ENCODE assay signal across 8 cellular contexts in genomic region chr10:69801094-69801433, GRCh38. TPM values are rescaled to one million over a fixed set of nuclear protein-coding genes. Genes with fewer than 3 reads are reported as not detected.
DNase-seq lines count a peak whose midpoint lies in the region; ATAC-seq, FAIRE-seq and TF ChIP-seq lines count a peak whose summit lies in the region.

No MANE protein-coding gene starts in this region.

- H3K36me3 ChIP-seq in Panc1 (ENCODE audit: control insufficient read depth, insufficient read depth, low read length) (peaks cover 3% of the 10 kb centered on the region; the same call in 1 of the 2 replicates), GM12878 (ENCODE audit: control insufficient read depth in 2 of 2, insufficient read depth in 2 of 2, low read length in 1 of 2) (no peaks in the 10 kb centered on the region)

- TF ChIP-seq POLR2A in GM12878 (IDR thresholded peaks at IDR 0.05; ENCODE audit: low read depth, low read length): no peak

- H3K4me1 ChIP-seq in Panc1 (ENCODE audit: control insufficient read depth, insufficient read depth, low read length) (peaks cover 9% of the 10 kb centered on the region), GM12878 (ENCODE audit: control insufficient read depth, insufficient read depth, low read length) (no peaks in the 10 kb centered on the region)

- H4K20me1 ChIP-seq in GM12878 (ENCODE audit: control insufficient read depth, insufficient read depth): no peaks in the 10 kb centered on the region

- no peak overlapping the region for H2AFZ ChIP-seq in GM12878 (ENCODE audit: control insufficient read depth, low read depth, low read length)

- RAD21 ChIA-PET in GM12878 (lab: Charles Lee; ENCODE audit: unreplicated experiment): no interaction called here

- H3K9ac ChIP-seq in GM12878 (ENCODE audit: control insufficient read depth, insufficient read depth, low read length): no peak overlapping the region

- CTCF ChIA-PET in Panc1 (lab: Charles Lee): interaction anchor here (0.5 to 1.1 kb wide), 11 partner anchors 9 to 159 kb away, joined by 3 to 12 read pairs (median 3); no protein-coding TSS in a partner anchor
- CTCF ChIA-PET in GM12878 (lab: Yijun Ruan, JAX): interaction anchor here (0.7 to 2.3 kb wide), 5 partner anchors 14 to 158 kb away, joined by 3 to 17 read pairs (median 3); no protein-coding TSS in a partner anchor

- ATAC-seq in Panc1 (peak; percentile 82), GM12878 (peak; percentile 77), HG03108 (IDR thresholded peaks at IDR 0.05; ENCODE audit: unreplicated experiment) (no peak), HG03520 (IDR thresholded peaks at IDR 0.05; ENCODE audit: unreplicated experiment) (no peak)

- H3K79me2 ChIP-seq in GM12878 (ENCODE audit: control insufficient read depth, insufficient read depth, low read length): no peaks in the 10 kb centered on the region

- H3K27me3 ChIP-seq in Panc1 (ENCODE audit: control insufficient read depth, insufficient read depth, low read length): peaks cover 7% of the 10 kb centered on the region
- peaks cover 10 to 18% of the 10 kb centered on the region in 2 experiments for H3K27me3 ChIP-seq in GM12878 (replicated peaks in 1 of 2; ENCODE audit: control insufficient read depth in 2 of 2, insufficient read depth in 2 of 2, low read length in 1 of 2)

- 2% methylated on average over 8 of the region's 8 CpGs for WGBS in GM12878 (ENCODE audit: insufficient coverage, insufficient replicate concordance, low lambda C conversion rate, missing lambda C conversion rate)

- SMC1A ChIA-PET in GM12878 (lab: Charles Lee; ENCODE audit: uncharacterized antibody, unreplicated experiment): interaction anchor here (0.6 kb wide), 1 partner anchor 156 kb away, joined by 3 read pairs; no protein-coding TSS in a partner anchor

- TF ChIP-seq CTCF in GM13977 (IDR thresholded peaks at IDR 0.05; ENCODE audit: extremely low read depth, insufficient read depth, missing control alignments): peak; percentile 50
- TF ChIP-seq CTCF in Panc1 (IDR thresholded peaks at IDR 0.05): peak; percentile 88
- TF ChIP-seq CTCF in GM12878 (IDR thresholded peaks at IDR 0.05 in 2 of 3, conservative IDR thresholded peaks at IDR 0.05 in 1 of 3; ENCODE audit: control insufficient read depth in 2 of 3, extremely low read depth in 1 of 3, insufficient read depth in 1 of 3, low read depth in 3 of 3, low read length in 3 of 3): peak; percentile 28 to 63 (median 59)

- no peak for TF ChIP-seq EP300 in GM12878 (IDR thresholded peaks at IDR 0.05; ENCODE audit: borderline replicate concordance in 1 of 2, control insufficient read depth in 1 of 2, low read depth in 2 of 2, low read length in 2 of 2)

- in situ Hi-C loops in ACHN (cut with HindIII; ENCODE audit: low pct_ligation_motif_present, low pct_unique_long_range_greater_than_20kb, low sequenced_read_pairs): no loop called here
- in situ Hi-C loops in GM13977 (cut with MboI; ENCODE audit: low pct_unique_long_range_greater_than_20kb, low sequenced_read_pairs, unreplicated experiment): no loop called here
- in situ Hi-C loops in Panc1 (cut with HindIII; ENCODE audit: low pct_unique_long_range_greater_than_20kb, low sequenced_read_pairs): no loop called here
- in situ Hi-C loops in GM12878 (cut with MboI): no loop called here

- H3K9me3 ChIP-seq in Panc1 (ENCODE audit: control insufficient read depth, insufficient read depth, low read depth, low read length): peaks cover 2% of the 10 kb centered on the region; the same call in 1 of the 2 replicates
- no peaks in the 10 kb centered on the region; the same call in 2 of the 3 replicates for H3K9me3 ChIP-seq in GM12878 (replicated peaks; ENCODE audit: control insufficient read depth, insufficient read depth, low read length)

- 0 out of 2 replicates have a peak, but pooled peaks have one; percentile 14 for TF ChIP-seq RAD21 in GM12878 (IDR thresholded peaks at IDR 0.05; ENCODE audit: insufficient read depth, low read depth, low read length)

- H3K27ac ChIP-seq in Panc1 (ENCODE audit: low read length) (no peak overlapping the region), GM12878 (ENCODE audit: control insufficient read depth, insufficient read depth) (no peak overlapping the region)

- BruUV-seq in Panc1 (replicated peaks; lab: Mats Ljungman, UMichigan) (no TSS peak), GM12878 (replicated peaks; lab: Mats Ljungman, UMichigan) (no TSS peak)

- POLR2A ChIA-PET in Panc1 (lab: Charles Lee) (no interaction called here), GM12878 (lab: Charles Lee) (no interaction called here)

- FAIRE-seq in GM12878 (lab: Jason Lieb, UNC): no peak

- no peak overlapping the region for H3K4me2 ChIP-seq in GM12878 (ENCODE audit: control insufficient read depth, insufficient read depth)

- intact Hi-C loops in Panc1 (cut with micrococcal nuclease; ENCODE audit: unreplicated experiment) (loop anchor here (2.0 to 5.0 kb wide), 3 partner anchors 58 to 156 kb away; no protein-coding TSS in a partner anchor), GM12878 (cut with micrococcal nuclease; ENCODE audit: unreplicated experiment) (loop anchor here (1.0 to 5.0 kb wide), 2 partner anchors 157 to 284 kb away; no protein-coding TSS in a partner anchor)

- DNase-seq in ACHN (peak; percentile 75), GM13977 (ENCODE audit: low spot score) (peak; percentile 73), Panc1 (ENCODE audit: low read depth, low spot score) (no peak), GM12878 (ENCODE audit: low read depth, low spot score) (no peak), iris pigment epithelial cell (ENCODE audit: low read depth) (peak; percentile 54)
- peak; percentile 21 to 40 for DNase-seq in stimulated activated CD4-positive, alpha-beta T cell treated with anti-CD3 and anti-CD28 coated beads, Interleukin-4, amount 100 ng/mL, for 48 hours (ENCODE audit: low read depth in 2 of 2)

- H3K4me3 ChIP-seq in Panc1 (ENCODE audit: low read depth in 2 of 2, low read length in 2 of 2) (peak overlapping the region; percentile 43 to 82; a peak in 3 of 4 replicates), GM12878 (no peak overlapping the region)

TF ChIP-seq in GM12878, 131 proteins besides CTCF, POLR2A, EP300 and RAD21:
- TF ChIP-seq SMC3 (IDR thresholded peaks at IDR 0.05; ENCODE audit: borderline replicate concordance, low read length): peak; percentile 32; the same call in 1 of the 2 replicates
- TF ChIP-seq STAT1 (conservative IDR thresholded peaks at IDR 0.05): no peak

RNA-seq across cellular contexts. Expression of gene COL13A1, which starts 0.6 kb away (rescaled TPM):
- total RNA-seq in Panc1 (2021; ENCODE audit: unreplicated experiment) (1.0 TPM), GM12878 (2014; rRNA removed) (not detected in 2 replicates), GM12878 (2014; rRNA removed; fragmentation: Illumina TruSeq; extraction: Trizol) (not detected in 2 replicates), GM12878 (2021) (not detected in 2 replicates)
- polyA plus RNA-seq in Panc1 (2012; ENCODE audit: insufficient read length): 0.31 TPM
- not detected in 2 replicates for total RNA-seq in GM12878 (2013; cell fraction: nucleolus; rRNA removed)
- not detected for polyA plus RNA-seq in GM12878 (2011; ENCODE audit: low read depth)
- polyA plus RNA-seq in GM12878 (2011; rRNA removed) (0.03 TPM in 1 of 2 replicates, not detected in the other), GM12878 (2014; fragmentation: Illumina TruSeq; extraction: Trizol) (not detected in 2 replicates), GM12878 (2014; fragmentation: Nextera tagmentation; extraction: Ambion mirVana) (under 1 TPM in 1 of 2 experiments, not detected in 1; 0.05 TPM), GM12878 (2014; rRNA removed) (0.06 TPM in 1 of 2 replicates, not detected in the other), GM12878 (2016; fragmentation: Nextera tagmentation; extraction: Ambion mirVana) (under 1 TPM in 1 of 2 experiments, not detected in 1; 0.15 TPM)
- polyA plus RNA-seq in GM12878 (2011; cell fraction: cytosol; rRNA removed): not detected in 2 replicates
- not detected in 2 replicates for polyA plus RNA-seq in GM12878 (2011; cell fraction: nucleus; rRNA removed)
- 0.06 TPM in 1 of 2 replicates, not detected in the other for polyA plus RNA-seq in GM12878 (2012)
- 0.15 TPM in 1 of 2 replicates, not detected in the other for polyA minus RNA-seq in GM12878 (2011; rRNA and poly(A)+ RNA removed)
- polyA minus RNA-seq in GM12878 (2011; cell fraction: cytosol; rRNA and poly(A)+ RNA removed): not detected in 2 replicates
- polyA minus RNA-seq in GM12878 (2011; cell fraction: nucleus; rRNA and poly(A)+ RNA removed): not detected in 2 replicates

Comparison
In these comparisons a context has a peak if more than half of its experiments do, and no peak if none do; other contexts are left out.
1. DNase-seq: peak in ACHN (single experiment), GM13977 (single experiment), iris pigment epithelial cell (single experiment) and stimulated activated CD4-positive, alpha-beta T cell treated with anti-CD3 and anti-CD28 coated beads, Interleukin-4, amount 100 ng/mL, for 48 hours (2 of 2); none in Panc1 (single experiment) and GM12878 (single experiment).
2. ATAC-seq: peak in Panc1 (single experiment) and GM12878 (single experiment); none in HG03108 (single experiment) and HG03520 (single experiment).
3. Peak in every context shown above with its lines, with median percentiles within 50 percentile points of each other: CTCF ChIP-seq.